8 cellular contexts compared by ENCODE assay signal in genomic region chr16:80997139-80997798, GRCh38. TPM values are rescaled to one million over a fixed set of nuclear protein-coding genes. Genes with fewer than 3 reads are reported as not detected.
DNase-seq lines count a peak whose midpoint lies in the region; ATAC-seq and TF ChIP-seq lines count a peak whose summit lies in the region.

No MANE protein-coding gene starts in this region.

- peak overlapping the region; percentile 94 for H3K27ac Mint-ChIP-seq in CD4-positive, alpha-beta T cell

- H3K79me2 ChIP-seq in Karpas-422 (ENCODE audit: low read length), result peaks cover 100% of the 10 kb centered on the region

- CTCF ChIA-PET in CD4-positive, alpha-beta T cell (lab: Charles Lee), result interaction anchor here (0.7 to 1.6 kb wide), 2 partner anchors 10 to 38 kb away, joined by 4 to 5 read pairs; partner anchors contain the start of genes ATMIN, CENPN and CMC2

- H3K9me3 Mint-ChIP-seq in CD4-positive, alpha-beta T cell, result no peaks in the 10 kb centered on the region

- ATAC-seq in CD4-positive, alpha-beta T cell (ENCODE audit: poor library complexity), result peak; percentile 56
- peak; percentile 66 for ATAC-seq in GM19463 (IDR thresholded peaks at IDR 0.05; ENCODE audit: unreplicated experiment)

- no peaks in the 10 kb centered on the region for H3K27me3 Mint-ChIP-seq in CD4-positive, alpha-beta T cell

- H2AFZ ChIP-seq in Karpas-422 (ENCODE audit: low read length), result no peak overlapping the region

- no peaks in the 10 kb centered on the region for H3K9me3 ChIP-seq in CD4-positive, alpha-beta T cell (ENCODE audit: control insufficient read depth, low read length)
- no peaks in the 10 kb centered on the region for H3K9me3 ChIP-seq in Karpas-422 (ENCODE audit: low read length)
- no peaks in the 10 kb centered on the region for H3K9me3 ChIP-seq in tibial artery
- H3K9me3 ChIP-seq in SJCRH30 (replicated peaks), result no peaks in the 10 kb centered on the region

- H3K4me3 Mint-ChIP-seq in CD4-positive, alpha-beta T cell, result peak overlapping the region; percentile 93

- no peaks in the 10 kb centered on the region for H3K9me2 ChIP-seq in Karpas-422 (replicated peaks; ENCODE audit: insufficient read depth, low read length)

- no peaks in the 10 kb centered on the region for H3K27me3 ChIP-seq in CD4-positive, alpha-beta T cell (ENCODE audit: control insufficient read depth, insufficient read depth, low read length)
- H3K27me3 ChIP-seq in Karpas-422 (ENCODE audit: low read length), result no peaks in the 10 kb centered on the region
- H3K27me3 ChIP-seq in tibial artery, result no peaks in the 10 kb centered on the region
- H3K27me3 ChIP-seq in SJCRH30, result no peaks in the 10 kb centered on the region

- no peak for TF ChIP-seq CTCF in CD4-positive, alpha-beta T cell (IDR thresholded peaks at IDR 0.05)
- TF ChIP-seq CTCF in fibroblast of mammary gland (conservative IDR thresholded peaks at IDR 0.05; ENCODE audit: control insufficient read depth, insufficient read depth, low read depth, low read length) (no peak), tibial artery (IDR thresholded peaks at IDR 0.05) (no peak)

- no peaks in the 10 kb centered on the region for H4K20me1 ChIP-seq in Karpas-422 (ENCODE audit: insufficient read depth, low read depth, low read length)

- H3K36me3 ChIP-seq in Karpas-422 (ENCODE audit: insufficient read depth, low read length), result peaks cover 8% of the 10 kb centered on the region; the same call in 1 of the 2 replicates
- no peaks in the 10 kb centered on the region for H3K36me3 ChIP-seq in tibial artery
- H3K36me3 ChIP-seq in SJCRH30, result no peaks in the 10 kb centered on the region

- H3K36me3 Mint-ChIP-seq in CD4-positive, alpha-beta T cell (ENCODE audit: low read depth), result peaks cover 29% of the 10 kb centered on the region

- peak overlapping the region; percentile 18 for H3K9ac ChIP-seq in Karpas-422 (ENCODE audit: low read length)

- DNase-seq in CD4-positive, alpha-beta T cell, result no peak
- no peak for DNase-seq in Karpas-422
- DNase-seq in fibroblast of mammary gland (ENCODE audit: low read depth), result peak; percentile 11
- DNase-seq in tibial artery, result no peak
- no peak for DNase-seq in UCSD-AML1 (lab: John Stamatoyannopoulos, UW; ENCODE audit: unreplicated experiment)
- no peak for DNase-seq in DMS153 (lab: John Stamatoyannopoulos, UW)
- DNase-seq in SJCRH30, result no peak

- H3K4me1 ChIP-seq in Karpas-422 (ENCODE audit: low read length), result peaks cover 31% of the 10 kb centered on the region
- peaks cover 0 to 7% (median 0%) of the 10 kb centered on the region in 4 donors for H3K4me1 ChIP-seq in tibial artery
- H3K4me1 ChIP-seq in SJCRH30, result no peaks in the 10 kb centered on the region

- POLR2A ChIA-PET in CD4-positive, alpha-beta T cell (lab: Charles Lee), result interaction anchor here (0.9 to 2.5 kb wide), 3 partner anchors 9 to 38 kb away, joined by 4 to 33 read pairs (median 6); partner anchors contain the start of genes ATMIN, CENPN and CMC2

- H3K27ac ChIP-seq in CD4-positive, alpha-beta T cell (ENCODE audit: low read depth, low read length), result peak overlapping the region; percentile 34
- H3K27ac ChIP-seq in Karpas-422 (ENCODE audit: low read length) (peak overlapping the region; percentile 74), tibial artery (no peak overlapping the region), SJCRH30 (no peak overlapping the region)

- peak overlapping the region; percentile 62 for H3K4me2 ChIP-seq in Karpas-422 (ENCODE audit: low read depth, low read length, poor library complexity, severe bottlenecking)

- peaks cover 72% of the 10 kb centered on the region for H3K4me1 Mint-ChIP-seq in CD4-positive, alpha-beta T cell (ENCODE audit: low read depth)

- H3K4me3 ChIP-seq in Karpas-422 (ENCODE audit: low read length) (peak overlapping the region; percentile 39), fibroblast of mammary gland (ENCODE audit: control insufficient read depth, low read depth, low read length) (no peak overlapping the region), tibial artery (peak overlapping the region; percentile 5 to 23), SJCRH30 (no peak overlapping the region)

- intact Hi-C loops in CD4-positive, alpha-beta T cell (cut with DNase I, micrococcal nuclease), result no loop called here
- intact Hi-C loops in tibial artery (cut with DNase I; ENCODE audit: low total_unique reads), result loop anchor here (10.0 kb wide), 1 partner anchor 62 kb away; no protein-coding TSS in a partner anchor

RNA-seq across cellular contexts. Expression of gene CMC2, which starts 9.4 kb away (rescaled TPM):
- total RNA-seq in CD4-positive, alpha-beta T cell, result 10 to 100 TPM; 67.7 to 68.8 TPM
- 38.5 and 38.9 TPM in 2 replicates for total RNA-seq in Karpas-422 (2014; rRNA removed; shearing (Covaris generic); ENCODE audit: low replicate concordance)
- 79.0 and 85.1 TPM in 2 replicates for total RNA-seq in SJCRH30 (2014; rRNA removed; shearing (Covaris generic))

RNA-seq across cellular contexts. Expression of gene CENPN, which starts 9.7 kb away (rescaled TPM):
- total RNA-seq in CD4-positive, alpha-beta T cell, result 1 to 10 TPM; 8.7 to 9.7 TPM
- 24.4 and 80.4 TPM in 2 replicates for total RNA-seq in Karpas-422 (2014; rRNA removed; shearing (Covaris generic); ENCODE audit: low replicate concordance)
- 77.4 and 88.0 TPM in 2 replicates for total RNA-seq in SJCRH30 (2014; rRNA removed; shearing (Covaris generic))

RNA-seq across cellular contexts. Expression of gene ATMIN, which starts 38.4 kb away (rescaled TPM):
- total RNA-seq in CD4-positive, alpha-beta T cell, result 10 to 100 TPM; 29.9 to 31.7 TPM
- total RNA-seq in Karpas-422 (2014; rRNA removed; shearing (Covaris generic); ENCODE audit: low replicate concordance), result 25.0 and 62.1 TPM in 2 replicates
- 24.2 and 24.3 TPM in 2 replicates for total RNA-seq in SJCRH30 (2014; rRNA removed; shearing (Covaris generic))

Comparison
In these comparisons a context has a peak if more than half of its experiments do, and no peak if none do; other contexts are left out.
1. H3K27ac ChIP-seq: peak in CD4-positive, alpha-beta T cell (single experiment) and Karpas-422 (single experiment); none in tibial artery (0 of 2) and SJCRH30 (single experiment).
2. H3K4me3 ChIP-seq: peak in Karpas-422 (single experiment) and tibial artery (2 of 2); none in fibroblast of mammary gland (single experiment) and SJCRH30 (single experiment).